In the genomic region with DNA sequence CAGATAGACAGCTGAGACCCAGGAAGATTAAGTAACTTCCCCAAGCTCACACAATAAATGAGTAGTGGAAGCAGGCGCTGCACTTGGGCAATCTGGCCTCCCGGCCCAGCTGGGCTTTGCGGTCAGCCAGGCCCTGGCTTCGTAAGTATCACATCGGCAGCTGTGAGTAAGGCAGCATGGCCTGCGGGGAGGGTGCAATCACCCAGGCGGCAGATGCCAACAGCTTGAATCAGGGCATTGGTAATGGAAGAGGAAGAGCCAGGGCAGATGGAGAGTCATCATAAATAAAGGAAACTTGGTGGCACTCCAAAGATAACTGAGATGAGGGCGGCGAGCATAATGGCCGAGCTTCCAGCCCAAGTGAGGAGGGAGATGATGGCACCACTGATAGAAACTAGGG, we compare ENCODE assay signal across 13 cellular contexts.
A peak's percentile ranks its signal among the peaks of the same experiment; 100 is the strongest.
DNase-seq lines count a peak whose midpoint lies in the region; ATAC-seq and TF ChIP-seq lines count a peak whose summit lies in the region.
"Had no signal": no experiment of that assay in that cellular context is flagged by ENCODE, and none has a peak within 500 bp of the region (broad histone marks: within the 10 kb centered on the region; RNA-seq: fewer than 3 reads in every experiment).

No MANE protein-coding gene starts in this region.

- 0 out of 2 replicates have a peak, but pooled peaks have one; percentile 53 for ATAC-seq in Panc1
- peak; percentile 59 for ATAC-seq in esophagus mucosa
- peak; percentile 39 to 58 for ATAC-seq in gastrocnemius medialis
- ATAC-seq: heart right ventricle, sciatic nerve had no signal

- no TSS peak for BruUV-seq in Panc1 (replicated peaks; lab: Mats Ljungman, UMichigan)

- H3K36me3 ChIP-seq in Panc1 (ENCODE audit: control insufficient read depth, insufficient read depth, low read length) (no peaks in the 10 kb centered on the region), gastrocnemius medialis (no peaks in the 10 kb centered on the region), suprapubic skin (no peaks in the 10 kb centered on the region)
- H3K36me3 ChIP-seq: heart right ventricle had no signal

- no peak for TF ChIP-seq EP300 in suprapubic skin (IDR thresholded peaks at IDR 0.05)

- in situ Hi-C loops in Panc1 (cut with HindIII; ENCODE audit: low pct_unique_long_range_greater_than_20kb, low sequenced_read_pairs): no loop called here
- in situ Hi-C loops in gastrocnemius medialis (cut with MboI; ENCODE audit: low sequenced_read_pairs in 4 of 4): no loop called here

- H3K4me3 ChIP-seq in Panc1 (ENCODE audit: low read depth in 2 of 2, low read length in 2 of 2) (no peak overlapping the region), gastrocnemius medialis (no peak overlapping the region), suprapubic skin (no peak overlapping the region)
- H3K4me3 ChIP-seq: heart right ventricle had no signal

- intact Hi-C loops in Panc1 (cut with micrococcal nuclease; ENCODE audit: unreplicated experiment): no loop called here
- intact Hi-C loops in gastrocnemius medialis (cut with DNase I; ENCODE audit: low total_unique reads): loop anchor here (5.0 to 10.0 kb wide), 2 partner anchors 42 to 86 kb away; no protein-coding TSS in a partner anchor

- no peak for TF ChIP-seq CTCF in Panc1 (IDR thresholded peaks at IDR 0.05)
- no peak for TF ChIP-seq CTCF in gastrocnemius medialis (IDR thresholded peaks at IDR 0.05 in 4 of 5, conservative IDR thresholded peaks at IDR 0.05 in 1 of 5)
- TF ChIP-seq CTCF in suprapubic skin (IDR thresholded peaks at IDR 0.05): no peak

- H3K4me1 ChIP-seq in Panc1 (ENCODE audit: control insufficient read depth, insufficient read depth, low read length) (no peaks in the 10 kb centered on the region), gastrocnemius medialis (no peaks in the 10 kb centered on the region), suprapubic skin (no peaks in the 10 kb centered on the region)

- H3K27me3 ChIP-seq in Panc1 (ENCODE audit: control insufficient read depth, insufficient read depth, low read length) (no peaks in the 10 kb centered on the region), gastrocnemius medialis (no peaks in the 10 kb centered on the region), suprapubic skin (no peaks in the 10 kb centered on the region)
- H3K27me3 ChIP-seq: heart right ventricle had no signal

- 92% methylated on average over 10 of the region's 10 CpGs for WGBS in suprapubic skin

- H3K27ac ChIP-seq in Panc1 (ENCODE audit: low read length) (no peak overlapping the region), gastrocnemius medialis (no peak overlapping the region), suprapubic skin (no peak overlapping the region)
- H3K27ac ChIP-seq: heart right ventricle had no signal

- H3K9me3 ChIP-seq in Panc1 (ENCODE audit: control insufficient read depth, insufficient read depth, low read depth, low read length) (no peaks in the 10 kb centered on the region), gastrocnemius medialis (no peaks in the 10 kb centered on the region), suprapubic skin (peaks cover 3% of the 10 kb centered on the region)

- no peak for TF ChIP-seq POLR2A in gastrocnemius medialis (IDR thresholded peaks at IDR 0.05)
- no peak for TF ChIP-seq POLR2A in suprapubic skin (IDR thresholded peaks at IDR 0.05)

- POLR2A ChIA-PET in Panc1 (lab: Charles Lee): no interaction called here

- DNase-seq in H4 (ENCODE audit: low spot score) (peak; percentile 97), Panc1 (ENCODE audit: low read depth, low spot score) (peak; percentile 28), gastrocnemius medialis (peak; percentile 15 to 62), activated gamma-delta T cell (lab: John Stamatoyannopoulos, UW) (no peak), HT-29 (ENCODE audit: low spot score) (no peak), NCI-H1048 (lab: John Stamatoyannopoulos, UW) (no peak), suprapubic skin (ENCODE audit: low spot score in 2 of 2) (no peak)
- DNase-seq: central memory CD4-positive, alpha-beta T cell; heart right ventricle; NCI-H526; T-helper 9 cell had no signal

- CTCF ChIA-PET in Panc1 (lab: Charles Lee): no interaction called here

Comparison
In these comparisons a context has a peak if more than half of its experiments do, and no peak if none do; other contexts are left out.
1. DNase-seq: peak in H4 (single experiment), Panc1 (single experiment) and gastrocnemius medialis (2 of 2); none in activated gamma-delta T cell (single experiment), HT-29 (single experiment), NCI-H1048 (single experiment) and suprapubic skin (0 of 2).
2. Peak in every context shown above with its lines, with median percentiles within 50 percentile points of each other: ATAC-seq.